ENCODE assay signal across 38 cellular contexts in the genomic region with DNA sequence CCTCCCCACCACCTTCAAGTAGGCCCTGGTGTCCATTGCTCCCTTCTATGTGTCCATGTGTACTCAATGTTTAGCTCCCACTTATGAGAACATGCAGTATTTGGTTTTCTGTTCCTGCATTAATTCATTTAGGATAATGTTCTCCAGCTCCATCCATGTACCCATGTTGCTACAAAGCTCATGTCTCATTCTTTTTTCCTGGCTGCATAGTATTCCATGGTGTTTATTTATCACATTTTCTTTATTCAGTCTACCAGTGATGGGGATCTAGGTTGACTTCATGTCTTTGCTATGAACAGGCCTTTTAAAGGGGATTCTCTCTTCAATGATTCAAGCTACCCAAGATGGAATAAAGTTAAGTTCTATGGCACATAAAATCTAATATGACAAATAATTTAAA.
"Had no signal": no experiment of that assay in that cellular context is flagged by ENCODE, and none has a peak within 500 bp of the region (broad histone marks: within the 10 kb centered on the region; RNA-seq: fewer than 3 reads in every experiment).

No MANE protein-coding gene starts in this region.

- H3K9me3 ChIP-seq: ascending aorta, body of pancreas, breast epithelium had no signal

- H3K9me3 Mint-ChIP-seq: activated naive CD8-positive, alpha-beta T cell treated with anti-CD3 and anti-CD28 coated beads, Interleukin-2, amount 10 ng/mL, durations not matched to agents 7 days and 5 days; activated T-cell treated with anti-CD3 and anti-CD28 coated beads, Interleukin-2, amount 50 U/mL, for 72 hours; T-helper 2 cell treated with Interferon-gamma antibody and Interleukin-4, amounts not matched to agents 5 μg/mL and 100 μg/mL, for 36 hours had no signal

- H3K4me3 ChIP-seq: ascending aorta, body of pancreas, breast epithelium had no signal

- H3K27me3 Mint-ChIP-seq: activated CD4-positive, alpha-beta memory T cell treated with anti-CD3 and anti-CD28 coated beads for 36 hours; activated CD4-positive, alpha-beta T cell treated with anti-CD3 and anti-CD28 coated beads for 36 hours; activated CD8-positive, alpha-beta T cell treated with anti-CD3 and anti-CD28 coated beads for 36 hours; activated naive CD4-positive, alpha-beta T cell treated with anti-CD3 and anti-CD28 coated beads, Interleukin-2, amount 50 U/mL, for 24 hours; activated naive CD8-positive, alpha-beta T cell; activated naive CD8-positive, alpha-beta T cell treated with anti-CD3 and anti-CD28 coated beads, Interleukin-2, amount 10 ng/mL, durations not matched to agents 7 days and 5 days; activated naive CD8-positive, alpha-beta T cell treated with anti-CD3 and anti-CD28 coated beads, Interleukin-2, amount 50 U/mL, for 24 hours; activated T-helper 17 cell treated with anti-CD3 and anti-CD28 coated beads, Interleukin-2, amount 50 U/mL, for 72 hours had no signal

- H3K27ac Mint-ChIP-seq: activated CD4-positive, alpha-beta memory T cell treated with anti-CD3 and anti-CD28 coated beads for 36 hours; activated CD4-positive, alpha-beta T cell treated with anti-CD3 and anti-CD28 coated beads for 36 hours; activated CD4-positive, alpha-beta T cell treated with anti-CD3 and anti-CD28 coated beads, Interleukin-2, amount 10 ng/mL, durations not matched to agents 24 days and 14 days; activated CD8-positive, alpha-beta T cell treated with anti-CD3 and anti-CD28 coated beads for 36 hours; activated naive CD4-positive, alpha-beta T cell treated with anti-CD3 and anti-CD28 coated beads for 36 hours; activated naive CD4-positive, alpha-beta T cell treated with anti-CD3 and anti-CD28 coated beads, Interleukin-2, amount 50 U/mL, for 24 hours; activated naive CD8-positive, alpha-beta T cell; activated naive CD8-positive, alpha-beta T cell treated with anti-CD3 and anti-CD28 coated beads, Interleukin-2, amount 10 ng/mL, durations not matched to agents 7 days and 5 days; activated naive CD8-positive, alpha-beta T cell treated with anti-CD3 and anti-CD28 coated beads, Interleukin-2, amount 50 U/mL, for 24 hours; activated T-cell treated with anti-CD3 and anti-CD28 coated beads, Interleukin-2, amount 50 U/mL, for 72 hours; activated T-helper 1 cell treated with anti-CD3 and anti-CD28 coated beads, Interleukin-12 subunit alpha, Interleukin-12 subunit beta, Interleukin-2, Interleukin-4 antibody, amounts not matched to agents 30 ng/mL and 10 ng/mL and 1 ng/mL, durations not matched to agents 14 hours and 24 hours and 36 hours; activated T-helper 17 cell treated with anti-CD3 and anti-CD28 coated beads, Interleukin-2, amount 50 U/mL, for 72 hours; T-helper 1 cell treated with Interleukin-12 subunit alpha and Interleukin-12 subunit beta and Interleukin-4 antibody, amounts not matched to agents 30 μg/mL and 1 μg/mL, for 36 hours; T-helper 2 cell treated with Interferon-gamma antibody and Interleukin-4, amounts not matched to agents 5 μg/mL and 100 μg/mL, for 36 hours; WTC11 had no signal

- H3K4me3 Mint-ChIP-seq: activated CD4-positive, alpha-beta memory T cell treated with anti-CD3 and anti-CD28 coated beads for 36 hours; activated CD4-positive, alpha-beta T cell treated with anti-CD3 and anti-CD28 coated beads for 36 hours; activated CD4-positive, alpha-beta T cell treated with anti-CD3 and anti-CD28 coated beads, Interleukin-2, amount 10 ng/mL, durations not matched to agents 24 days and 14 days; activated CD8-positive, alpha-beta T cell treated with anti-CD3 and anti-CD28 coated beads for 36 hours; activated naive CD4-positive, alpha-beta T cell treated with anti-CD3 and anti-CD28 coated beads for 36 hours; activated naive CD4-positive, alpha-beta T cell treated with anti-CD3 and anti-CD28 coated beads, Interleukin-2, amount 50 U/mL, for 24 hours; activated naive CD8-positive, alpha-beta T cell; activated naive CD8-positive, alpha-beta T cell treated with anti-CD3 and anti-CD28 coated beads, Interleukin-2, amount 10 ng/mL, durations not matched to agents 7 days and 5 days; activated naive CD8-positive, alpha-beta T cell treated with anti-CD3 and anti-CD28 coated beads, Interleukin-2, amount 50 U/mL, for 24 hours; activated T-cell treated with anti-CD3 and anti-CD28 coated beads, Interleukin-2, amount 50 U/mL, for 4 hours; activated T-cell treated with anti-CD3 and anti-CD28 coated beads, Interleukin-2, amount 50 U/mL, for 72 hours; activated T-helper 1 cell treated with anti-CD3 and anti-CD28 coated beads, Interleukin-12 subunit alpha, Interleukin-12 subunit beta, Interleukin-2, Interleukin-4 antibody, amounts not matched to agents 30 ng/mL and 10 ng/mL and 1 ng/mL, durations not matched to agents 14 hours and 24 hours and 36 hours; activated T-helper 17 cell treated with anti-CD3 and anti-CD28 coated beads, Interleukin-2, amount 50 U/mL, for 72 hours; T-helper 1 cell treated with Interleukin-12 subunit alpha and Interleukin-12 subunit beta and Interleukin-4 antibody, amounts not matched to agents 30 μg/mL and 1 μg/mL, for 36 hours; T-helper 2 cell treated with Interferon-gamma antibody and Interleukin-4, amounts not matched to agents 5 μg/mL and 100 μg/mL, for 36 hours; WTC11 had no signal

- ATAC-seq: activated CD4-positive, alpha-beta T cell treated with anti-CD3 and anti-CD28 coated beads for 36 hours; activated CD4-positive, CD25-positive, alpha-beta regulatory T cell treated with anti-CD3 and anti-CD28 coated beads, Interleukin-2, amount 50 U/mL, for 24 hours; activated CD8-positive, alpha-beta T cell treated with anti-CD3 and anti-CD28 coated beads for 36 hours; activated naive CD8-positive, alpha-beta T cell treated with anti-CD3 and anti-CD28 coated beads, Interleukin-2, amount 50 U/mL, for 24 hours; activated T-cell treated with anti-CD3 and anti-CD28 coated beads, Interleukin-2, amount 50 U/mL, for 4 hours; activated T-cell treated with anti-CD3 and anti-CD28 coated beads, Interleukin-2, amount 50 U/mL, for 72 hours; activated T-helper 17 cell treated with anti-CD3 and anti-CD28 coated beads, Interleukin-2, amount 50 U/mL, for 72 hours; body of pancreas; WTC11 had no signal

- FAIRE-seq: TTC549 had no signal

- H3K27ac ChIP-seq: ascending aorta, body of pancreas, brain microvascular endothelial cell, breast epithelium, WERI-Rb-1 had no signal

- H3K4me1 ChIP-seq: breast epithelium had no signal

- H3K36me3 ChIP-seq: ascending aorta, brain microvascular endothelial cell, breast epithelium, WERI-Rb-1 had no signal

- H3K27me3 ChIP-seq: ascending aorta, body of pancreas, brain microvascular endothelial cell, breast epithelium had no signal

- DNase-seq: activated CD4-positive, alpha-beta memory T cell treated with anti-CD3 and anti-CD28 coated beads for 36 hours; activated CD4-positive, alpha-beta T cell treated with anti-CD3 and anti-CD28 coated beads for 1 hour; activated CD4-positive, alpha-beta T cell treated with anti-CD3 and anti-CD28 coated beads for 36 hours; activated CD4-positive, alpha-beta T cell treated with anti-CD3 and anti-CD28 coated beads, Interleukin-2, amount 10 ng/mL, durations not matched to agents 24 days and 14 days; activated CD4-positive, alpha-beta T cell treated with anti-CD3 and anti-CD28 coated beads, Interleukin-2, amount 50 U/mL, for 1 hour; activated CD4-positive, alpha-beta T cell treated with anti-CD3 and anti-CD28 coated beads, Interleukin-2, amount 50 U/mL, for 4 hours; activated CD4-positive, CD25-positive, alpha-beta regulatory T cell; activated CD8-positive, alpha-beta memory T cell treated with anti-CD3 and anti-CD28 coated beads, Interleukin-2, amount 50 U/mL, for 4 hours; activated CD8-positive, alpha-beta T cell treated with anti-CD3 and anti-CD28 coated beads for 36 hours; activated effector memory CD4-positive, alpha-beta T cell treated with anti-CD3 and anti-CD28 coated beads, Interleukin-2, amount 50 U/mL, for 16 hours; activated gamma-delta T cell treated with Interleukin-2 at 50 U/mL for 16 hours; activated naive CD4-positive, alpha-beta T cell; activated naive CD4-positive, alpha-beta T cell treated with anti-CD3 and anti-CD28 coated beads for 36 hours; activated naive CD8-positive, alpha-beta T cell treated with anti-CD3 and anti-CD28 coated beads, Interleukin-2, amount 10 ng/mL, durations not matched to agents 7 days and 5 days; activated naive CD8-positive, alpha-beta T cell treated with anti-CD3 and anti-CD28 coated beads, Interleukin-2, amount 50 U/mL, for 24 hours; activated T-cell treated with anti-CD3 and anti-CD28 coated beads for 4 hours; activated T-cell treated with anti-CD3 and anti-CD28 coated beads, Interleukin-2, amount 50 U/mL, for 1 hour; activated T-cell treated with anti-CD3 and anti-CD28 coated beads, Interleukin-2, amount 50 U/mL, for 4 hours; activated T-cell treated with anti-CD3 and anti-CD28 coated beads, Interleukin-2, amount 50 U/mL, for 72 hours; amygdala; anterior cingulate cortex; body of pancreas; brain microvascular endothelial cell; central memory CD4-positive, alpha-beta T cell; T-helper 2 cell; T-helper 9 cell; WERI-Rb-1 had no signal
